In the genomic region with DNA sequence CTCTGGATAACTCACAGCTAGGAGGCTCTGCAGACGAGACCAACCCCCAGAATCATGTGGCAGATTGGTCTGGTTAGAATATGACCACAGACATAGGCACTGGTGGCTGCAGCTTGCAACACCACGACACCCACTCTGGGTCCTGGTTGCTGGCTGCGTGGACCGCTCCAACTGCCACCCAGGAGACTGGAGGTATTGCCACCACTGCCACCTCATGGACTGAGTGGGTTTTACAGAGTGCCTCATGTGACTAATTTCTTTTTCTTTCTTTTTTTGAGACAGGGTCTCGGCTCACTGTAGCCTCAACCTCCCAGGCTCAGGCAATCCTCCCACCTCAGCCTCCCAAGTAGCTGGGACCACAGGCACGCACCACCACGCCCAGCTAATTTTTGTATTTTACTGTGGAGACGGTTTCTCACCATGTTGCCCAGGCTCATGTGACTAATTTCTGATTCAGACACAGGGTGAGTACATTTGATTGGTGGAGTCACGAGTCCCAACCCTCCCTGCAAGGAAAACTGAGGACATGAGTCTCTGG, we compare ENCODE assay signal across 1 cellular context.
TF ChIP-seq lines count a peak whose summit lies in the region.

No MANE protein-coding gene starts in this region.

TF ChIP-seq in GM12878, 131 proteins besides CTCF, POLR2A, EP300 and RAD21 (continued from another document):
- TF ChIP-seq ZSCAN29 (IDR thresholded peaks at IDR 0.05) = peak; percentile 93
- 0 out of 2 replicates have a peak, but pooled peaks have one; percentile 33 for TF ChIP-seq ATF7 (IDR thresholded peaks at IDR 0.05; ENCODE audit: low read depth)
- TF ChIP-seq, protein P1, sequence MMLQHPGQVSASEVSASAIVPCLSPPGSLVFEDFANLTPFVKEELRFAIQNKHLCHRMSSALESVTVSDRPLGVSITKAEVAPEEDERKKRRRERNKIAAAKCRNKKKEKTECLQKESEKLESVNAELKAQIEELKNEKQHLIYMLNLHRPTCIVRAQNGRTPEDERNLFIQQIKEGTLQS (IDR thresholded peaks at IDR 0.05; ENCODE audit: borderline replicate concordance, extremely low read depth, low read depth, low read length) = no peak
- TF ChIP-seq GATAD2B (conservative IDR thresholded peaks at IDR 0.05; ENCODE audit: low read depth) = peak; percentile 52; the same call in 1 of the 2 replicates
- TF ChIP-seq SIN3A (IDR thresholded peaks at IDR 0.05; ENCODE audit: low read depth, low read length) = no peak
- peak; percentile 53; the same call in 1 of the 2 replicates for TF ChIP-seq DPF2 (IDR thresholded peaks at IDR 0.05)
- no peak for TF ChIP-seq KLF5 (IDR thresholded peaks at IDR 0.05; ENCODE audit: partially characterized antibody)
- TF ChIP-seq, protein P2, sequence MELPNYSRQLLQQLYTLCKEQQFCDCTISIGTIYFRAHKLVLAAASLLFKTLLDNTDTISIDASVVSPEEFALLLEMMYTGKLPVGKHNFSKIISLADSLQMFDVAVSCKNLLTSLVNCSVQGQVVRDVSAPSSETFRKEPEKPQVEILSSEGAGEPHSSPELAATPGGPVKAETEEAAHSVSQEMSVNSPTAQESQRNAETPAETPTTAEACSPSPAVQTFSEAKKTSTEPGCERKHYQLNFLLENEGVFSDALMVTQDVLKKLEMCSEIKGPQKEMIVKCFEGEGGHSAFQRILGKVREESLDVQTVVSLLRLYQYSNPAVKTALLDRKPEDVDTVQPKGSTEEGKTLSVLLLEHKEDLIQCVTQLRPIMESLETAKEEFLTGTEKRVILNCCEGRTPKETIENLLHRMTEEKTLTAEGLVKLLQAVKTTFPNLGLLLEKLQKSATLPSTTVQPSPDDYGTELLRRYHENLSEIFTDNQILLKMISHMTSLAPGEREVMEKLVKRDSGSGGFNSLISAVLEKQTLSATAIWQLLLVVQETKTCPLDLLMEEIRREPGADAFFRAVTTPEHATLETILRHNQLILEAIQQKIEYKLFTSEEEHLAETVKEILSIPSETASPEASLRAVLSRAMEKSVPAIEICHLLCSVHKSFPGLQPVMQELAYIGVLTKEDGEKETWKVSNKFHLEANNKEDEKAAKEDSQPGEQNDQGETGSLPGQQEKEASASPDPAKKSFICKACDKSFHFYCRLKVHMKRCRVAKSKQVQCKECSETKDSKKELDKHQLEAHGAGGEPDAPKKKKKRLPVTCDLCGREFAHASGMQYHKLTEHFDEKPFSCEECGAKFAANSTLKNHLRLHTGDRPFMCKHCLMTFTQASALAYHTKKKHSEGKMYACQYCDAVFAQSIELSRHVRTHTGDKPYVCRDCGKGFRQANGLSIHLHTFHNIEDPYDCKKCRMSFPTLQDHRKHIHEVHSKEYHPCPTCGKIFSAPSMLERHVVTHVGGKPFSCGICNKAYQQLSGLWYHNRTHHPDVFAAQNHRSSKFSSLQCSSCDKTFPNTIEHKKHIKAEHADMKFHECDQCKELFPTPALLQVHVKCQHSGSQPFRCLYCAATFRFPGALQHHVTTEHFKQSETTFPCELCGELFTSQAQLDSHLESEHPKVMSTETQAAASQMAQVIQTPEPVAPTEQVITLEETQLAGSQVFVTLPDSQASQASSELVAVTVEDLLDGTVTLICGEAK (IDR thresholded peaks at IDR 0.05; ENCODE audit: borderline replicate concordance) = no peak
- TF ChIP-seq SMARCA5 (IDR thresholded peaks at IDR 0.05) = peak; percentile 79; the same call in 1 of the 2 replicates
- no peak for TF ChIP-seq BCL11A (IDR thresholded peaks at IDR 0.05; ENCODE audit: low read depth, low read length)
- peak; percentile 70; the same call in 1 of the 2 replicates for TF ChIP-seq NBN (IDR thresholded peaks at IDR 0.05)
- peak; percentile 37; the same call in 1 of the 2 replicates for TF ChIP-seq MTA2 (IDR thresholded peaks at IDR 0.05; ENCODE audit: low read depth)
- TF ChIP-seq YY1 (IDR thresholded peaks at IDR 0.05; ENCODE audit: low read depth, low read length) = peak; percentile 47; the same call in 1 of the 2 replicates
- 0 out of 2 replicates have a peak, but pooled peaks have one; percentile 20 for TF ChIP-seq ZNF384 (IDR thresholded peaks at IDR 0.05; ENCODE audit: borderline replicate concordance, low read depth, low read length)
- no peak for TF ChIP-seq MYC (IDR thresholded peaks at IDR 0.05; ENCODE audit: insufficient read depth, insufficient read length, insufficient replicate concordance, low read length, severe bottlenecking)
- TF ChIP-seq BHLHE40 (IDR thresholded peaks at IDR 0.05; ENCODE audit: borderline replicate concordance in 1 of 2, low read depth in 2 of 2, low read length in 1 of 2) = peak; percentile 18 to 55; a peak in 2 of 4 replicates
- no peak for TF ChIP-seq IRF4 (IDR thresholded peaks at IDR 0.05; ENCODE audit: low read depth, low read length)
- peak; percentile 84 for TF ChIP-seq RAD51 (IDR thresholded peaks at IDR 0.05)
- TF ChIP-seq MTA3 (IDR thresholded peaks at IDR 0.05; ENCODE audit: borderline replicate concordance, low read length) = no peak
- TF ChIP-seq IKZF1 (conservative IDR thresholded peaks at IDR 0.05) = peak; percentile 39; the same call in 1 of the 2 replicates
- TF ChIP-seq RUNX3 (IDR thresholded peaks at IDR 0.05; ENCODE audit: low read length) = peak; percentile 50
- TF ChIP-seq SMC3 (IDR thresholded peaks at IDR 0.05; ENCODE audit: borderline replicate concordance, low read length) = peak; percentile 70; the same call in 1 of the 2 replicates
- TF ChIP-seq, protein P3, sequence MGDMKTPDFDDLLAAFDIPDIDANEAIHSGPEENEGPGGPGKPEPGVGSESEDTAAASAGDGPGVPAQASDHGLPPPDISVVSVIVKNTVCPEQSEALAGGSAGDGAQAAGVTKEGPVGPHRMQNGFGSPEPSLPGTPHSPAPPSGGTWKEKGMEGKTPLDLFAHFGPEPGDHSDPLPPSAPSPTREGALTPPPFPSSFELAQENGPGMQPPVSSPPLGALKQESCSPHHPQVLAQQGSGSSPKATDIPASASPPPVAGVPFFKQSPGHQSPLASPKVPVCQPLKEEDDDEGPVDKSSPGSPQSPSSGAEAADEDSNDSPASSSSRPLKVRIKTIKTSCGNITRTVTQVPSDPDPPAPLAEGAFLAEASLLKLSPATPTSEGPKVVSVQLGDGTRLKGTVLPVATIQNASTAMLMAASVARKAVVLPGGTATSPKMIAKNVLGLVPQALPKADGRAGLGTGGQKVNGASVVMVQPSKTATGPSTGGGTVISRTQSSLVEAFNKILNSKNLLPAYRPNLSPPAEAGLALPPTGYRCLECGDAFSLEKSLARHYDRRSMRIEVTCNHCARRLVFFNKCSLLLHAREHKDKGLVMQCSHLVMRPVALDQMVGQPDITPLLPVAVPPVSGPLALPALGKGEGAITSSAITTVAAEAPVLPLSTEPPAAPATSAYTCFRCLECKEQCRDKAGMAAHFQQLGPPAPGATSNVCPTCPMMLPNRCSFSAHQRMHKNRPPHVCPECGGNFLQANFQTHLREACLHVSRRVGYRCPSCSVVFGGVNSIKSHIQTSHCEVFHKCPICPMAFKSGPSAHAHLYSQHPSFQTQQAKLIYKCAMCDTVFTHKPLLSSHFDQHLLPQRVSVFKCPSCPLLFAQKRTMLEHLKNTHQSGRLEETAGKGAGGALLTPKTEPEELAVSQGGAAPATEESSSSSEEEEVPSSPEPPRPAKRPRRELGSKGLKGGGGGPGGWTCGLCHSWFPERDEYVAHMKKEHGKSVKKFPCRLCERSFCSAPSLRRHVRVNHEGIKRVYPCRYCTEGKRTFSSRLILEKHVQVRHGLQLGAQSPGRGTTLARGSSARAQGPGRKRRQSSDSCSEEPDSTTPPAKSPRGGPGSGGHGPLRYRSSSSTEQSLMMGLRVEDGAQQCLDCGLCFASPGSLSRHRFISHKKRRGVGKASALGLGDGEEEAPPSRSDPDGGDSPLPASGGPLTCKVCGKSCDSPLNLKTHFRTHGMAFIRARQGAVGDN (IDR thresholded peaks at IDR 0.05) = peak; percentile 45
- TF ChIP-seq HCFC1 (IDR thresholded peaks at IDR 0.05; ENCODE audit: low read length) = no peak
- TF ChIP-seq JUNB (IDR thresholded peaks at IDR 0.05) = no peak
- TF ChIP-seq, protein P4, sequence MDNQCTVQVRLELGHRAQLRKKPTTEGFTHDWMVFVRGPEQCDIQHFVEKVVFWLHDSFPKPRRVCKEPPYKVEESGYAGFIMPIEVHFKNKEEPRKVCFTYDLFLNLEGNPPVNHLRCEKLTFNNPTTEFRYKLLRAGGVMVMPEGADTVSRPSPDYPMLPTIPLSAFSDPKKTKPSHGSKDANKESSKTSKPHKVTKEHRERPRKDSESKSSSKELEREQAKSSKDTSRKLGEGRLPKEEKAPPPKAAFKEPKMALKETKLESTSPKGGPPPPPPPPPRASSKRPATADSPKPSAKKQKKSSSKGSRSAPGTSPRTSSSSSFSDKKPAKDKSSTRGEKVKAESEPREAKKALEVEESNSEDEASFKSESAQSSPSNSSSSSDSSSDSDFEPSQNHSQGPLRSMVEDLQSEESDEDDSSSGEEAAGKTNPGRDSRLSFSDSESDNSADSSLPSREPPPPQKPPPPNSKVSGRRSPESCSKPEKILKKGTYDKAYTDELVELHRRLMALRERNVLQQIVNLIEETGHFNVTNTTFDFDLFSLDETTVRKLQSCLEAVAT (IDR thresholded peaks at IDR 0.05) = peak; percentile 61; the same call in 1 of the 2 replicates
- TF ChIP-seq, protein P5, sequence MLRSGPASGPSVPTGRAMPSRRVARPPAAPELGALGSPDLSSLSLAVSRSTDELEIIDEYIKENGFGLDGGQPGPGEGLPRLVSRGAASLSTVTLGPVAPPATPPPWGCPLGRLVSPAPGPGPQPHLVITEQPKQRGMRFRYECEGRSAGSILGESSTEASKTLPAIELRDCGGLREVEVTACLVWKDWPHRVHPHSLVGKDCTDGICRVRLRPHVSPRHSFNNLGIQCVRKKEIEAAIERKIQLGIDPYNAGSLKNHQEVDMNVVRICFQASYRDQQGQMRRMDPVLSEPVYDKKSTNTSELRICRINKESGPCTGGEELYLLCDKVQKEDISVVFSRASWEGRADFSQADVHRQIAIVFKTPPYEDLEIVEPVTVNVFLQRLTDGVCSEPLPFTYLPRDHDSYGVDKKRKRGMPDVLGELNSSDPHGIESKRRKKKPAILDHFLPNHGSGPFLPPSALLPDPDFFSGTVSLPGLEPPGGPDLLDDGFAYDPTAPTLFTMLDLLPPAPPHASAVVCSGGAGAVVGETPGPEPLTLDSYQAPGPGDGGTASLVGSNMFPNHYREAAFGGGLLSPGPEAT (IDR thresholded peaks at IDR 0.05; ENCODE audit: low read depth) = 0 out of 2 replicates have a peak, but pooled peaks have one; percentile 18
